Comparison of ENCODE assay signal across 14 cellular contexts in genomic region chr15:62138124-62138523, GRCh38. TPM values are rescaled to one million over a fixed set of nuclear protein-coding genes. Genes with fewer than 3 reads are reported as not detected.
A peak's percentile ranks its signal among the peaks of the same experiment; 100 is the strongest.
DNase-seq lines count a peak whose midpoint lies in the region; ATAC-seq and TF ChIP-seq lines count a peak whose summit lies in the region.
"Had no signal": no experiment of that assay in that cellular context is flagged by ENCODE, and none has a peak within 500 bp of the region (broad histone marks: within the 10 kb centered on the region; RNA-seq: fewer than 3 reads in every experiment).

No MANE protein-coding gene starts in this region.

- peaks cover 5% of the 10 kb centered on the region for H3K4me1 Mint-ChIP-seq in type B pancreatic cell (ENCODE audit: unreplicated experiment)
- H3K4me1 Mint-ChIP-seq in activated CD8-positive, alpha-beta T cell treated with anti-CD3 and anti-CD28 coated beads, Interleukin-2, amount 10 ng/mL, durations not matched to agents 7 days and 5 days (ENCODE audit: low read depth), result no peaks in the 10 kb centered on the region

- H3K27me3 ChIP-seq in foreskin keratinocyte, result no peaks in the 10 kb centered on the region

- H3K4me1 ChIP-seq in foreskin keratinocyte, result peaks cover 9% of the 10 kb centered on the region

- TF ChIP-seq CTCF in foreskin keratinocyte (conservative IDR thresholded peaks at IDR 0.05) (no peak), type B pancreatic cell (conservative IDR thresholded peaks at IDR 0.05) (no peak)

- H3K9me3 Mint-ChIP-seq in type B pancreatic cell, result no peaks in the 10 kb centered on the region
- no peaks in the 10 kb centered on the region for H3K9me3 Mint-ChIP-seq in activated CD8-positive, alpha-beta T cell treated with anti-CD3 and anti-CD28 coated beads, Interleukin-2, amount 10 ng/mL, durations not matched to agents 7 days and 5 days (ENCODE audit: insufficient read depth)

- in situ Hi-C loops in G401 (cut with HindIII; ENCODE audit: low sequenced_read_pairs), result no loop called here

- ATAC-seq in foreskin keratinocyte (peak; percentile 80), HG03457 (IDR thresholded peaks at IDR 0.05; ENCODE audit: unreplicated experiment) (no peak)
- ATAC-seq in activated CD8-positive, alpha-beta T cell treated with anti-CD3 and anti-CD28 coated beads, Interleukin-2, amount 10 ng/mL, durations not matched to agents 7 days and 5 days, result no peak
- ATAC-seq: natural killer cell treated with Interleukin-12 subunit alpha and Interleukin-12 subunit beta and Interleukin-15 and Interleukin-18, amount 100 ng/mL, for 72 hours had no signal

- H3K4me3 Mint-ChIP-seq in type B pancreatic cell, result no peak overlapping the region
- H3K4me3 Mint-ChIP-seq in activated CD8-positive, alpha-beta T cell treated with anti-CD3 and anti-CD28 coated beads, Interleukin-2, amount 10 ng/mL, durations not matched to agents 7 days and 5 days, result no peak overlapping the region
- H3K4me3 Mint-ChIP-seq: natural killer cell treated with Interleukin-12 subunit alpha and Interleukin-12 subunit beta and Interleukin-15 and Interleukin-18, amount 100 ng/mL, for 72 hours had no signal

- H3K27ac Mint-ChIP-seq in type B pancreatic cell, result peak overlapping the region; percentile 11
- no peak overlapping the region for H3K27ac Mint-ChIP-seq in activated CD8-positive, alpha-beta T cell treated with anti-CD3 and anti-CD28 coated beads, Interleukin-2, amount 10 ng/mL, durations not matched to agents 7 days and 5 days
- H3K27ac Mint-ChIP-seq: natural killer cell treated with Interleukin-12 subunit alpha and Interleukin-12 subunit beta and Interleukin-15 and Interleukin-18, amount 100 ng/mL, for 72 hours had no signal

- H3K36me3 Mint-ChIP-seq in type B pancreatic cell, result no peaks in the 10 kb centered on the region
- H3K36me3 Mint-ChIP-seq in activated CD8-positive, alpha-beta T cell treated with anti-CD3 and anti-CD28 coated beads, Interleukin-2, amount 10 ng/mL, durations not matched to agents 7 days and 5 days (ENCODE audit: low read depth), result no peaks in the 10 kb centered on the region

- peak overlapping the region; percentile 55 for H3K27ac ChIP-seq in foreskin keratinocyte
- H3K27ac ChIP-seq: thoracic aorta had no signal

- peak; percentile 57 for DNase-seq in LHCN-M2 (ENCODE audit: low read depth)
- peak; percentile 79 for DNase-seq in astrocyte of the hippocampus (ENCODE audit: low read depth, low spot score)
- DNase-seq in foreskin keratinocyte, result peak; percentile 37 to 77
- no peak for DNase-seq in type B pancreatic cell (ENCODE audit: extremely low spot score, unreplicated experiment)
- DNase-seq in mesenteric fat pad (ENCODE audit: low spot score), result no peak
- DNase-seq in activated CD8-positive, alpha-beta T cell treated with anti-CD3 and anti-CD28 coated beads, Interleukin-2, amount 10 ng/mL, durations not matched to agents 7 days and 5 days, result no peak
- no peak for DNase-seq in G401 (ENCODE audit: low spot score)
- DNase-seq: activated CD4-positive, CD25-positive, alpha-beta regulatory T cell; activated T-cell treated with anti-CD3 and anti-CD28 coated beads, Interleukin-2, amount 50 U/mL, for 1 hour; GOT3; NCI-H69 had no signal

- POLR2A ChIA-PET in activated CD8-positive, alpha-beta T cell treated with anti-CD3 and anti-CD28 coated beads, Interleukin-2, amount 10 ng/mL, durations not matched to agents 7 days and 5 days (lab: Charles Lee), result no interaction called here

- H3K27me3 Mint-ChIP-seq in type B pancreatic cell, result peaks cover 3% of the 10 kb centered on the region
- peaks cover 20% of the 10 kb centered on the region for H3K27me3 Mint-ChIP-seq in activated CD8-positive, alpha-beta T cell treated with anti-CD3 and anti-CD28 coated beads, Interleukin-2, amount 10 ng/mL, durations not matched to agents 7 days and 5 days (ENCODE audit: low read depth)

- CTCF ChIA-PET in activated CD8-positive, alpha-beta T cell treated with anti-CD3 and anti-CD28 coated beads, Interleukin-2, amount 10 ng/mL, durations not matched to agents 7 days and 5 days (lab: Charles Lee), result interaction anchor here (1.3 kb wide), 1 partner anchor 12 kb away, joined by 3 read pairs; no protein-coding TSS in a partner anchor

RNA-seq across cellular contexts. Expression of gene C2CD4B, which starts 27.0 kb away (rescaled TPM):
- total RNA-seq in LHCN-M2 (2014; rRNA removed) (not detected in 2 replicates), foreskin keratinocyte (not detected in 2 replicates), type B pancreatic cell (ENCODE audit: low replicate concordance) (2.7 and 2.9 TPM in 2 replicates), mesenteric fat pad (12.1 TPM)
- not detected for polyA plus RNA-seq in LHCN-M2 (2012)
- polyA plus RNA-seq in foreskin keratinocyte, result not detected in 2 replicates
- total RNA-seq in activated CD8-positive, alpha-beta T cell treated with anti-CD3 and anti-CD28 coated beads, Interleukin-2, amount 10 ng/mL, durations not matched to agents 7 days and 5 days, result not detected
- total RNA-seq in G401 (2014; rRNA removed; shearing (Covaris generic)), result not detected in 2 replicates
- total RNA-seq: natural killer cell treated with Interleukin-12 subunit alpha and Interleukin-12 subunit beta and Interleukin-15 and Interleukin-18, amount 100 ng/mL, for 72 hours had no signal

Comparison
In these comparisons a context has a peak if more than half of its experiments do, and no peak if none do; other contexts are left out.
1. DNase-seq: peak in LHCN-M2 (single experiment), astrocyte of the hippocampus (single experiment) and foreskin keratinocyte (2 of 2); none in type B pancreatic cell (single experiment), mesenteric fat pad (single experiment), activated CD8-positive, alpha-beta T cell treated with anti-CD3 and anti-CD28 coated beads, Interleukin-2, amount 10 ng/mL, durations not matched to agents 7 days and 5 days (single experiment) and G401 (single experiment).